Comparison of ENCODE assay signal across 11 cellular contexts in genomic region chr7:6232534-6232933, GRCh38. TPM values are rescaled to one million over a fixed set of nuclear protein-coding genes. Genes with fewer than 3 reads are reported as not detected.
DNase-seq lines count a peak whose midpoint lies in the region; ATAC-seq and TF ChIP-seq lines count a peak whose summit lies in the region.
"Had no signal": no experiment of that assay in that cellular context is flagged by ENCODE, and none has a peak within 500 bp of the region (broad histone marks: within the 10 kb centered on the region; RNA-seq: fewer than 3 reads in every experiment).

No MANE protein-coding gene starts in this region.

- H3K36me3 ChIP-seq in GM06990 (ENCODE audit: control insufficient read depth, insufficient read depth, low read length): no peaks in the 10 kb centered on the region
- H3K36me3 ChIP-seq in neutrophil: no peaks in the 10 kb centered on the region

- H3K4me3 ChIP-seq in GM06990 (replicated peaks; ENCODE audit: low read depth, low read length) (no peak overlapping the region), neutrophil (ENCODE audit: low read depth in 1 of 2, low read length in 1 of 2) (peak overlapping the region; percentile 33 to 35)

- intact Hi-C loops in Right ventricle myocardium inferior (cut with DNase I): loop anchor here (5.0 kb wide), 1 partner anchor 70 kb away; no protein-coding TSS in a partner anchor

- DNase-seq in GM06990 (ENCODE audit: extremely low read depth, insufficient read length): peak; percentile 46
- no peak for DNase-seq in RWPE1 (ENCODE audit: low spot score)
- DNase-seq in Right ventricle myocardium inferior (ENCODE audit: missing footprints): peak; percentile 82
- DNase-seq in stimulated activated naive CD8-positive, alpha-beta T cell treated with anti-CD3 and anti-CD28 coated beads, Interleukin-15, Interleukin-2, amounts not matched to agents 100 U/mL and 50 U/mL, for 24 hours: no peak
- DNase-seq in DMS 273 (lab: John Stamatoyannopoulos, UW; ENCODE audit: unreplicated experiment): no peak
- DNase-seq in activated gamma-delta T cell (lab: John Stamatoyannopoulos, UW): no peak
- DNase-seq: activated CD4-positive, alpha-beta T cell treated with anti-CD3 and anti-CD28 coated beads for 48 hours; NCI-H2029 treated with DMSO at 0.1 percent for 48 hours; SHP77 had no signal

- H3K4me1 ChIP-seq in neutrophil (ENCODE audit: control insufficient read depth in 1 of 2, insufficient read depth in 1 of 2, low read depth in 1 of 2, low read length in 1 of 2): peaks cover 16 to 31% of the 10 kb centered on the region in 2 experiments

- CTCF ChIA-PET in RWPE1 (lab: Yijun Ruan, JAX): interaction anchor here (0.6 kb wide), 1 partner anchor 14 kb away, joined by 4 read pairs; no protein-coding TSS in a partner anchor

- H3K27me3 ChIP-seq in GM06990 (replicated peaks; ENCODE audit: control insufficient read depth, insufficient read depth, low read length) (no peaks in the 10 kb centered on the region), neutrophil (peaks cover 28% of the 10 kb centered on the region)

- H3K9me3 ChIP-seq in neutrophil: no peaks in the 10 kb centered on the region

- H3K27ac ChIP-seq in RWPE1 (peak overlapping the region; percentile 5; the same call in 1 of the 2 replicates), neutrophil (peak overlapping the region; percentile 44)

- peak; percentile 29 for ATAC-seq in Right ventricle myocardium inferior
- no peak for ATAC-seq in stimulated activated naive CD8-positive, alpha-beta T cell treated with anti-CD3 and anti-CD28 coated beads, Interleukin-15, Interleukin-2, amounts not matched to agents 100 U/mL and 50 U/mL, for 24 hours
- ATAC-seq in GM18870 (IDR thresholded peaks at IDR 0.05; ENCODE audit: unreplicated experiment): no peak

- TF ChIP-seq CTCF in GM06990 (IDR thresholded peaks at IDR 0.05; ENCODE audit: insufficient read depth, low read length, poor library complexity, severe bottlenecking): no peak
- TF ChIP-seq CTCF in RWPE1 (conservative IDR thresholded peaks at IDR 0.05; ENCODE audit: low read depth): no peak
- TF ChIP-seq CTCF in neutrophil (IDR thresholded peaks at IDR 0.05): no peak

- POLR2A ChIA-PET in RWPE1 (lab: Yijun Ruan, JAX; ENCODE audit: low non-redundant PET): no interaction called here

RNA-seq across cellular contexts. Expression of gene CYTH3, which starts 39.9 kb away (rescaled TPM):
- 30.3 TPM for total RNA-seq in Right ventricle myocardium inferior

Comparison
In these comparisons a context has a peak if more than half of its experiments do, and no peak if none do; other contexts are left out.
1. DNase-seq: peak in GM06990 (single experiment) and Right ventricle myocardium inferior (single experiment); none in RWPE1 (single experiment), stimulated activated naive CD8-positive, alpha-beta T cell treated with anti-CD3 and anti-CD28 coated beads, Interleukin-15, Interleukin-2, amounts not matched to agents 100 U/mL and 50 U/mL, for 24 hours (single experiment), DMS 273 (single experiment) and activated gamma-delta T cell (single experiment).